Comparison of ENCODE assay signal across 29 cellular contexts in the genomic region with DNA sequence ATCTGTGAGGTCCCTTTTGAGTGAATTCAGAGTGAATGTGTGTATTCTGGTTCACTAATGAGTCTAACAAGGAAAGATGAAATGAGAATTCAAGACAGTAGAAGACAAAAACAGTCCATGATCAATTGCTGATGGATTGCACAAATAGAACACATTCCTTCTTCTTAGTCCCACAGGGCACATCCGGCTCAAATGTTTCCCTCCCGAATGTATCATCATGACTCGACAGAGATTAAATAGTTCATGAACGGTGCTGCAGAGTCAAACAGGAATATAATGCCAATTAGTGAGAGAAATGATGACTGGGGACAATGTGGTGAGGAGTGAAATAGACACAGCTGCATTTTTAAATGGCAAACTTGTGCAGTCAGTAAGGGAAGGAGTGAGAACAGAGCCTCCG. TPM values are rescaled to one million over a fixed set of nuclear protein-coding genes. Genes with fewer than 3 reads are reported as not detected.
DNase-seq lines count a peak whose midpoint lies in the region; ATAC-seq and TF ChIP-seq lines count a peak whose summit lies in the region.
"Had no signal": no experiment of that assay in that cellular context is flagged by ENCODE, and none has a peak within 500 bp of the region (broad histone marks: within the 10 kb centered on the region; RNA-seq: fewer than 3 reads in every experiment).

No MANE protein-coding gene starts in this region.

- H3K36me3 ChIP-seq in GM23248 (ENCODE audit: low read depth) (no peaks in the 10 kb centered on the region), RWPE2 (ENCODE audit: low read depth) (no peaks in the 10 kb centered on the region)
- H3K36me3 ChIP-seq: upper lobe of left lung had no signal

- no peak overlapping the region for H3K27ac Mint-ChIP-seq in nephron progenitor cell
- H3K27ac Mint-ChIP-seq: activated CD8-positive, alpha-beta memory T cell treated with anti-CD3 and anti-CD28 coated beads, Interleukin-2, amount 10 ng/mL, durations not matched to agents 7 days and 5 days; CD4-positive, CD25-positive, alpha-beta regulatory T cell; effector memory CD8-positive, alpha-beta T cell; immature natural killer cell; nephron had no signal

- H3K27me3 ChIP-seq in GM23248 (replicated peaks; ENCODE audit: insufficient read depth) = no peaks in the 10 kb centered on the region
- H3K27me3 ChIP-seq in RWPE2 (ENCODE audit: insufficient read depth, poor library complexity, severe bottlenecking) = no peaks in the 10 kb centered on the region
- H3K27me3 ChIP-seq: upper lobe of left lung had no signal

- no peak overlapping the region for H3K9ac ChIP-seq in GM23248

- H3K4me3 ChIP-seq in GM23248 (no peak overlapping the region), RWPE2 (ENCODE audit: severe bottlenecking) (no peak overlapping the region), fibroblast of the aortic adventitia (ENCODE audit: low read depth, low read length) (no peak overlapping the region)
- H3K4me3 ChIP-seq: GM12878, SK-N-MC, upper lobe of left lung had no signal

- peaks cover 42% of the 10 kb centered on the region for H3K27me3 Mint-ChIP-seq in nephron progenitor cell (ENCODE audit: low read depth, poor library complexity)

- in situ Hi-C loops in GM23248 (cut with MboI) = no loop called here

- DNase-seq in GM23248 (peak; percentile 50), RWPE2 (ENCODE audit: low spot score) (no peak), fibroblast of the aortic adventitia (ENCODE audit: low read depth) (peak; percentile 17), hypothalamus (lab: John Stamatoyannopoulos, UW) (no peak), NCI-H2029 (lab: John Stamatoyannopoulos, UW) (no peak), nephron progenitor cell (no peak)
- DNase-seq in stimulated activated CD4-positive, alpha-beta T cell treated with anti-CD3 and anti-CD28 coated beads, Interleukin-2, amount 100 ng/mL, for 24 hours = no peak
- DNase-seq: activated CD4-positive, alpha-beta T cell treated with anti-CD3 and anti-CD28 coated beads, Interleukin-2, amount 50 U/mL, for 4 hours; activated CD4-positive, CD25-positive, alpha-beta regulatory T cell; activated naive CD4-positive, alpha-beta T cell; activated T-cell treated with anti-CD3 and anti-CD28 coated beads, Interleukin-2, amount 50 U/mL, for 4 hours; AML-193; Calu3; caudate nucleus; CD4-positive, CD25-positive, alpha-beta regulatory T cell; DMS79; effector memory CD8-positive, alpha-beta T cell; immature natural killer cell; IMR-90; mammary epithelial cell; NCI-H146; NCI-H446 treated with DMSO at 0.1 percent for 48 hours; NCI-H82; stimulated activated naive CD4-positive, alpha-beta T cell; upper lobe of left lung had no signal

- H3K9me3 ChIP-seq in GM23248 (ENCODE audit: low read depth) (no peaks in the 10 kb centered on the region), RWPE2 (ENCODE audit: severe bottlenecking) (no peaks in the 10 kb centered on the region)

- H3F3A ChIP-seq in GM23248 (ENCODE audit: insufficient read depth) = no peaks in the 10 kb centered on the region

- no peak for TF ChIP-seq CTCF in RWPE2 (IDR thresholded peaks at IDR 0.05; ENCODE audit: poor library complexity, severe bottlenecking)
- no peak for TF ChIP-seq CTCF in fibroblast of the aortic adventitia (IDR thresholded peaks at IDR 0.05; ENCODE audit: insufficient read depth, low read length)
- no peak for TF ChIP-seq CTCF in nephron progenitor cell (IDR thresholded peaks at IDR 0.05)

- H3K4me3 Mint-ChIP-seq in nephron progenitor cell = no peak overlapping the region
- H3K4me3 Mint-ChIP-seq: activated CD8-positive, alpha-beta memory T cell treated with anti-CD3 and anti-CD28 coated beads, Interleukin-2, amount 10 ng/mL, durations not matched to agents 7 days and 5 days; activated T-cell treated with anti-CD3 and anti-CD28 coated beads, Interleukin-2, amount 50 U/mL, for 4 hours; effector memory CD8-positive, alpha-beta T cell; immature natural killer cell; nephron had no signal

- no peaks in the 10 kb centered on the region for H3K36me3 Mint-ChIP-seq in nephron progenitor cell (ENCODE audit: low read depth)
- H3K36me3 Mint-ChIP-seq: activated CD8-positive, alpha-beta memory T cell treated with anti-CD3 and anti-CD28 coated beads, Interleukin-2, amount 10 ng/mL, durations not matched to agents 7 days and 5 days had no signal

- H3K4me1 Mint-ChIP-seq in nephron progenitor cell = no peaks in the 10 kb centered on the region
- H3K4me1 Mint-ChIP-seq: CD4-positive, CD25-positive, alpha-beta regulatory T cell; immature natural killer cell; nephron had no signal

- no peak overlapping the region for H3K4me2 ChIP-seq in GM23248 (ENCODE audit: unreplicated experiment)

- H3K79me2 ChIP-seq in GM23248 (ENCODE audit: insufficient read depth) = no peaks in the 10 kb centered on the region

- WGBS in GM23248 (ENCODE audit: low coverage in 1 of 2, low lambda C conversion rate in 2 of 2, missing lambda C conversion rate in 2 of 2), 2 experiments = 9% methylated on average over 5 of the region's 5 CpGs

- H3K4me1 ChIP-seq in GM23248 (ENCODE audit: insufficient read depth) (peaks cover 7% of the 10 kb centered on the region; the same call in 1 of the 2 replicates), RWPE2 (ENCODE audit: insufficient read depth, poor library complexity, severe bottlenecking) (no peaks in the 10 kb centered on the region)
- H3K4me1 ChIP-seq: upper lobe of left lung had no signal

- H3K9me3 Mint-ChIP-seq in nephron progenitor cell = peaks cover 11% of the 10 kb centered on the region

- H2AFZ ChIP-seq in GM23248 = peak overlapping the region; percentile 39; the same call in 1 of the 2 replicates

- H3K27ac ChIP-seq in GM23248 (no peak overlapping the region), RWPE2 (ENCODE audit: poor library complexity, severe bottlenecking) (no peak overlapping the region)
- H3K27ac ChIP-seq: SK-N-MC, upper lobe of left lung had no signal

- peak; percentile 65; the same call in 2 of the 3 replicates for ATAC-seq in RWPE2 (ENCODE audit: low read depth)
- ATAC-seq: activated CD8-positive, alpha-beta memory T cell treated with anti-CD3 and anti-CD28 coated beads, Interleukin-2, amount 10 ng/mL, durations not matched to agents 7 days and 5 days; activated T-cell treated with anti-CD3 and anti-CD28 coated beads, Interleukin-2, amount 50 U/mL, for 4 hours; effector memory CD8-positive, alpha-beta T cell; GM12878 had no signal

- no peaks in the 10 kb centered on the region for H4K20me1 ChIP-seq in GM23248 (ENCODE audit: insufficient read depth)

- H3K9me2 ChIP-seq in GM23248 (ENCODE audit: insufficient read depth) = no peaks in the 10 kb centered on the region

RNA-seq across cellular contexts. Expression of a gene that starts 11.5 kb away (rescaled TPM):
- total RNA-seq in GM23248 (2014; rRNA removed; shearing (Covaris generic)) = 17.6 and 25.2 TPM in 2 replicates
- polyA plus RNA-seq in GM23248 (2016; fragmentation: Nextera tagmentation; extraction: Ambion mirVana) = 15.7 and 16.3 TPM in 2 replicates
- 27.0 and 32.1 TPM in 2 replicates for total RNA-seq in fibroblast of the aortic adventitia (ENCODE audit: low replicate concordance)

Comparison
In these comparisons a context has a peak if more than half of its experiments do, and no peak if none do; other contexts are left out.
1. DNase-seq: peak in GM23248 (single experiment) and fibroblast of the aortic adventitia (single experiment); none in RWPE2 (single experiment), hypothalamus (0 of 51), stimulated activated CD4-positive, alpha-beta T cell treated with anti-CD3 and anti-CD28 coated beads, Interleukin-2, amount 100 ng/mL, for 24 hours (0 of 2), NCI-H2029 (single experiment) and nephron progenitor cell (single experiment).